Comparison of ENCODE assay signal across 8 cellular contexts in genomic region chr6:39114395-39114706, GRCh38. TPM values are rescaled to one million over a fixed set of nuclear protein-coding genes. Genes with fewer than 3 reads are reported as not detected.
A peak's percentile ranks its signal among the peaks of the same experiment; 100 is the strongest.
DNase-seq lines count a peak whose midpoint lies in the region; ATAC-seq and TF ChIP-seq lines count a peak whose summit lies in the region.

No MANE protein-coding gene starts in this region.

- H3K9me3 Mint-ChIP-seq in T-helper 2 cell treated with Interferon-gamma antibody and Interleukin-4, amounts not matched to agents 5 μg/mL and 100 μg/mL, for 36 hours, result no peaks in the 10 kb centered on the region
- H3K9me3 Mint-ChIP-seq in progenitor cell of endocrine pancreas (ENCODE audit: low read depth), result no peaks in the 10 kb centered on the region

- H3K4me3 ChIP-seq in RWPE2 (ENCODE audit: severe bottlenecking) (peak overlapping the region; percentile 72), fibroblast of mammary gland (ENCODE audit: control insufficient read depth, low read depth, low read length) (peak overlapping the region; percentile 76)

- TF ChIP-seq CTCF in RWPE2 (IDR thresholded peaks at IDR 0.05; ENCODE audit: poor library complexity, severe bottlenecking) (no peak), fibroblast of mammary gland (conservative IDR thresholded peaks at IDR 0.05; ENCODE audit: control insufficient read depth, insufficient read depth, low read depth, low read length) (no peak), progenitor cell of endocrine pancreas (IDR thresholded peaks at IDR 0.05; ENCODE audit: unreplicated experiment) (no peak)

- no peaks in the 10 kb centered on the region for H3K9me3 ChIP-seq in RWPE2 (ENCODE audit: severe bottlenecking)

- peaks cover 51% of the 10 kb centered on the region for H3K4me1 Mint-ChIP-seq in T-helper 2 cell treated with Interferon-gamma antibody and Interleukin-4, amounts not matched to agents 5 μg/mL and 100 μg/mL, for 36 hours (ENCODE audit: low read depth)
- H3K4me1 Mint-ChIP-seq in progenitor cell of endocrine pancreas (ENCODE audit: low read depth), result peaks cover 7% of the 10 kb centered on the region

- H3K27me3 ChIP-seq in RWPE2 (ENCODE audit: insufficient read depth, poor library complexity, severe bottlenecking), result no peaks in the 10 kb centered on the region

- peaks cover 17% of the 10 kb centered on the region for H3K36me3 Mint-ChIP-seq in T-helper 2 cell treated with Interferon-gamma antibody and Interleukin-4, amounts not matched to agents 5 μg/mL and 100 μg/mL, for 36 hours (ENCODE audit: low read depth)
- H3K36me3 Mint-ChIP-seq in progenitor cell of endocrine pancreas (ENCODE audit: insufficient read depth), result peaks cover 6% of the 10 kb centered on the region

- peak overlapping the region; percentile 97 for H3K27ac Mint-ChIP-seq in T-helper 2 cell treated with Interferon-gamma antibody and Interleukin-4, amounts not matched to agents 5 μg/mL and 100 μg/mL, for 36 hours
- peak overlapping the region; percentile 95 for H3K27ac Mint-ChIP-seq in progenitor cell of endocrine pancreas

- peaks cover 9% of the 10 kb centered on the region for H3K4me1 ChIP-seq in RWPE2 (ENCODE audit: insufficient read depth, poor library complexity, severe bottlenecking)

- no peak for DNase-seq in T-helper 2 cell treated with Interferon-gamma antibody and Interleukin-4, amounts not matched to agents 5 μg/mL and 100 μg/mL, for 36 hours (ENCODE audit: low spot score)
- DNase-seq in T-helper 2 cell (no peak), RWPE2 (ENCODE audit: low spot score) (no peak), fibroblast of mammary gland (ENCODE audit: low read depth) (no peak), progenitor cell of endocrine pancreas (ENCODE audit: low spot score, unreplicated experiment) (no peak), HK-2 (ENCODE audit: unreplicated experiment) (no peak)

- ATAC-seq in HG02943 (IDR thresholded peaks at IDR 0.05; ENCODE audit: low read depth, unreplicated experiment), result peak; percentile 20
- ATAC-seq in RWPE2 (ENCODE audit: low read depth), result peak; percentile 25
- no peak for ATAC-seq in GM18873 (IDR thresholded peaks at IDR 0.05; ENCODE audit: low FRiP score, unreplicated experiment)

- H3K27me3 Mint-ChIP-seq in T-helper 2 cell treated with Interferon-gamma antibody and Interleukin-4, amounts not matched to agents 5 μg/mL and 100 μg/mL, for 36 hours (ENCODE audit: low read depth), result no peaks in the 10 kb centered on the region
- peaks cover 27% of the 10 kb centered on the region for H3K27me3 Mint-ChIP-seq in progenitor cell of endocrine pancreas

- H3K27ac ChIP-seq in RWPE2 (ENCODE audit: poor library complexity, severe bottlenecking), result peak overlapping the region; percentile 43

- H3K4me3 Mint-ChIP-seq in T-helper 2 cell treated with Interferon-gamma antibody and Interleukin-4, amounts not matched to agents 5 μg/mL and 100 μg/mL, for 36 hours, result peak overlapping the region; percentile 95
- peak overlapping the region; percentile 90 for H3K4me3 Mint-ChIP-seq in progenitor cell of endocrine pancreas (ENCODE audit: low read depth)

- H3K36me3 ChIP-seq in RWPE2 (ENCODE audit: low read depth), result no peaks in the 10 kb centered on the region

RNA-seq across cellular contexts. Expression of gene SAYSD1, which starts 0.6 kb away (rescaled TPM):
- total RNA-seq in progenitor cell of endocrine pancreas, result 17.4 and 19.7 TPM in 2 replicates
